ENCODE assay signal across 9 cellular contexts in the genomic region with DNA sequence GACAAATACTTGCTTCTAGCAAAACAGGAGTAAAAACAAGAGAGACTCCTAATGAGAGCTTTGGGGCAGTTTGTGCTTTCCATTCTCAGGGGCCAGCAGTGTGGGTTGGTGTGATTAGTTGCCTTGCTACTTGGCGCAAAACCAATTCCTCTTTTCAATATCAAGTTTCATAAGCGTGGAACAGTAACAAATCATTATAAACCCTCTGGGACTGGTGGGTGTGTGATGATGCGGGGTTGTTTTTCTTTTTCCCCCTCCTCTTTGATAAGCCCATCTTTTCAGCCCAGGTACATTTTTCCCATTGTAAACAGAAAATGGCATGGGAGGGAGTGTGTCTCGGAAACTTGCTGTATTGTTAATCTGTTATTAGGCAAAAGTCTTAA.
DNase-seq lines count a peak whose midpoint lies in the region; ATAC-seq and TF ChIP-seq lines count a peak whose summit lies in the region.
"Had no signal": no experiment of that assay in that cellular context is flagged by ENCODE, and none has a peak within 500 bp of the region (broad histone marks: within the 10 kb centered on the region; RNA-seq: fewer than 3 reads in every experiment).

No MANE protein-coding gene starts in this region.

- intact Hi-C loops in MCF 10A (cut with micrococcal nuclease), result no loop called here

- H3K4me1 Mint-ChIP-seq in MCF 10A (ENCODE audit: insufficient read depth, unreplicated experiment), result peaks cover 25% of the 10 kb centered on the region
- H3K4me1 Mint-ChIP-seq in neural crest cell, result peaks cover 72% of the 10 kb centered on the region
- H3K4me1 Mint-ChIP-seq: activated CD8-positive, alpha-beta memory T cell treated with anti-CD3 and anti-CD28 coated beads, Interleukin-2, amount 10 ng/mL, durations not matched to agents 7 days and 5 days had no signal

- CTCF ChIA-PET in MCF 10A (lab: Yijun Ruan, JAX), result interaction anchor here (0.7 to 2.6 kb wide), 7 partner anchors 8 to 336 kb away, joined by 3 to 16 read pairs (median 4); no protein-coding TSS in a partner anchor

- POLR2A ChIA-PET in MCF 10A (lab: Yijun Ruan, JAX), result interaction anchor here (1.1 to 2.2 kb wide), 5 partner anchors 9 to 751 kb away, joined by 3 to 15 read pairs (median 3); no protein-coding TSS in a partner anchor

- ATAC-seq in HG02610 (IDR thresholded peaks at IDR 0.05; ENCODE audit: unreplicated experiment) (no peak), HG03354 (IDR thresholded peaks at IDR 0.05; ENCODE audit: poor library complexity, severe bottlenecking, unreplicated experiment) (no peak)
- ATAC-seq: activated CD8-positive, alpha-beta memory T cell treated with anti-CD3 and anti-CD28 coated beads, Interleukin-2, amount 10 ng/mL, durations not matched to agents 7 days and 5 days had no signal

- DNase-seq in DMS 273 (lab: John Stamatoyannopoulos, UW; ENCODE audit: unreplicated experiment) (peak; percentile 84), NCI-H1105 treated with DMSO at 0.1 percent for 48 hours (lab: John Stamatoyannopoulos, UW) (peak; percentile 90), MCF 10A (ENCODE audit: unreplicated experiment) (no peak), neural crest cell (ENCODE audit: low read depth, low spot score) (no peak), RKO (ENCODE audit: low spot score) (no peak), NCI-H510A treated with DMSO at 0.1 percent for 48 hours (lab: John Stamatoyannopoulos, UW) (no peak)
- DNase-seq: activated CD8-positive, alpha-beta memory T cell treated with anti-CD3 and anti-CD28 coated beads, Interleukin-2, amount 10 ng/mL, durations not matched to agents 7 days and 5 days had no signal

- no peaks in the 10 kb centered on the region for H3K27me3 Mint-ChIP-seq in MCF 10A (ENCODE audit: insufficient read depth, unreplicated experiment)
- H3K27me3 Mint-ChIP-seq in neural crest cell (ENCODE audit: low read depth), result peaks cover 2% of the 10 kb centered on the region
- H3K27me3 Mint-ChIP-seq: activated CD8-positive, alpha-beta memory T cell treated with anti-CD3 and anti-CD28 coated beads, Interleukin-2, amount 10 ng/mL, durations not matched to agents 7 days and 5 days had no signal

- no peak for TF ChIP-seq CTCF in MCF 10A (IDR thresholded peaks at IDR 0.05; ENCODE audit: unreplicated experiment)
- no peak for TF ChIP-seq CTCF in neural crest cell (conservative IDR thresholded peaks at IDR 0.05)

- no TSS peak for BruUV-seq in MCF 10A (replicated peaks; lab: Mats Ljungman, UMichigan)

- H3K9me3 Mint-ChIP-seq in MCF 10A (ENCODE audit: unreplicated experiment), result no peaks in the 10 kb centered on the region
- no peaks in the 10 kb centered on the region for H3K9me3 Mint-ChIP-seq in neural crest cell

- H3K27ac Mint-ChIP-seq in MCF 10A (ENCODE audit: low read depth, unreplicated experiment), result peak overlapping the region; percentile 83
- H3K27ac Mint-ChIP-seq in neural crest cell (ENCODE audit: unreplicated experiment), result peak overlapping the region; percentile 91
- H3K27ac Mint-ChIP-seq: activated CD8-positive, alpha-beta memory T cell treated with anti-CD3 and anti-CD28 coated beads, Interleukin-2, amount 10 ng/mL, durations not matched to agents 7 days and 5 days had no signal

- H3K36me3 Mint-ChIP-seq in MCF 10A (ENCODE audit: insufficient read depth, unreplicated experiment), result peaks cover 6% of the 10 kb centered on the region
- H3K36me3 Mint-ChIP-seq in neural crest cell (ENCODE audit: low read depth), result peaks cover 2% of the 10 kb centered on the region
- H3K36me3 Mint-ChIP-seq: activated CD8-positive, alpha-beta memory T cell treated with anti-CD3 and anti-CD28 coated beads, Interleukin-2, amount 10 ng/mL, durations not matched to agents 7 days and 5 days had no signal

- H3K4me3 Mint-ChIP-seq in MCF 10A (ENCODE audit: unreplicated experiment) (no peak overlapping the region), neural crest cell (peak overlapping the region; percentile 77)
- H3K4me3 Mint-ChIP-seq: activated CD8-positive, alpha-beta memory T cell treated with anti-CD3 and anti-CD28 coated beads, Interleukin-2, amount 10 ng/mL, durations not matched to agents 7 days and 5 days had no signal

Comparison
In these comparisons a context has a peak if more than half of its experiments do, and no peak if none do; other contexts are left out.
1. DNase-seq: peak in DMS 273 (single experiment) and NCI-H1105 treated with DMSO at 0.1 percent for 48 hours (single experiment); none in MCF 10A (single experiment), neural crest cell (single experiment), RKO (single experiment) and NCI-H510A treated with DMSO at 0.1 percent for 48 hours (single experiment).